ENCODE assay signal across 8 cellular contexts in genomic region chr1:52404116-52404974, GRCh38. TPM values are rescaled to one million over a fixed set of nuclear protein-coding genes. Genes with fewer than 3 reads are reported as not detected.
A peak's percentile ranks its signal among the peaks of the same experiment; 100 is the strongest.
DNase-seq lines count a peak whose midpoint lies in the region; ATAC-seq and TF ChIP-seq lines count a peak whose summit lies in the region.

ORC1 (minus strand) TSS chr1:52404423; CDS start chr1:52402223, 2,200 bp downstream.
A gene with protein sequence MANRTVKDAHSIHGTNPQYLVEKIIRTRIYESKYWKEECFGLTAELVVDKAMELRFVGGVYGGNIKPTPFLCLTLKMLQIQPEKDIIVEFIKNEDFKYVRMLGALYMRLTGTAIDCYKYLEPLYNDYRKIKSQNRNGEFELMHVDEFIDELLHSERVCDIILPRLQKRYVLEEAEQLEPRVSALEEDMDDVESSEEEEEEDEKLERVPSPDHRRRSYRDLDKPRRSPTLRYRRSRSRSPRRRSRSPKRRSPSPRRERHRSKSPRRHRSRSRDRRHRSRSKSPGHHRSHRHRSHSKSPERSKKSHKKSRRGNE (plus strand): TSS chr1:52404602. CDS start chr1:52404750, 148 bp downstream.

- peak within 1 kb of the TSS; percentile 86 for H3K27ac ChIP-seq in urinary bladder (ENCODE audit: low read depth)

- in situ Hi-C loops in GM13977 (cut with MboI; ENCODE audit: low pct_unique_long_range_greater_than_20kb, low sequenced_read_pairs, unreplicated experiment): no loop called here

- H3K36me3 ChIP-seq in urinary bladder (ENCODE audit: insufficient read depth): peaks cover 5% of the 10 kb centered on the region

- no peaks in the 10 kb centered on the region for H3K27me3 Mint-ChIP-seq in progenitor cell of endocrine pancreas

- H3K27ac Mint-ChIP-seq in progenitor cell of endocrine pancreas: peak within 1 kb of the TSS; percentile 99

- H3K4me3 Mint-ChIP-seq in progenitor cell of endocrine pancreas (ENCODE audit: low read depth): peak within 1 kb of the TSS; percentile 100

- peaks cover 27% of the 10 kb centered on the region for H3K4me1 Mint-ChIP-seq in progenitor cell of endocrine pancreas (ENCODE audit: low read depth)

- intact Hi-C loops in T-helper 1 cell treated with Interleukin-12 subunit alpha and Interleukin-12 subunit beta and Interleukin-4 antibody, amounts not matched to agents 30 ng/mL and 1 ng/mL, for 36 hours (cut with micrococcal nuclease): loop anchor here (1.0 to 10.0 kb wide), 15 partner anchors 20 to 923 kb away; partner anchors contain the start of genes CC2D1B, CPT2, ECHDC2 and GPX7
- intact Hi-C loops in left cardiac atrium (cut with DNase I): no loop called here

- peak; percentile 95 for DNase-seq in GM13977 (ENCODE audit: low spot score)
- peak; percentile 96 for DNase-seq in NCI-H146 treated with DMSO at 0.1 percent for 48 hours (lab: John Stamatoyannopoulos, UW; ENCODE audit: unreplicated experiment)
- DNase-seq in amniotic epithelial cell (ENCODE audit: low read depth): peak; percentile 95
- peak; percentile 98 for DNase-seq in left cardiac atrium
- peak; percentile 88 for DNase-seq in progenitor cell of endocrine pancreas (ENCODE audit: low spot score, unreplicated experiment)

- under 1% methylated on average over 57 of the region's 57 CpGs for WGBS in urinary bladder

- H3K36me3 Mint-ChIP-seq in progenitor cell of endocrine pancreas (ENCODE audit: insufficient read depth): peaks cover 16% of the 10 kb centered on the region

- peaks cover 2% of the 10 kb centered on the region for H3K4me1 ChIP-seq in urinary bladder (ENCODE audit: insufficient read depth)

- no peaks in the 10 kb centered on the region for H3K9me3 Mint-ChIP-seq in progenitor cell of endocrine pancreas (ENCODE audit: low read depth)

- peak; percentile 91 for ATAC-seq in HG02884 (IDR thresholded peaks at IDR 0.05; ENCODE audit: unreplicated experiment)
- peak; percentile 100 for ATAC-seq in left cardiac atrium

- H3K4me3 ChIP-seq in urinary bladder (ENCODE audit: low read depth, low read length): peak within 1 kb of the TSS; percentile 66

- TF ChIP-seq CTCF in GM13977 (IDR thresholded peaks at IDR 0.05; ENCODE audit: extremely low read depth, insufficient read depth, missing control alignments) (peak; percentile 38), progenitor cell of endocrine pancreas (IDR thresholded peaks at IDR 0.05; ENCODE audit: unreplicated experiment) (peak; percentile 73)

RNA-seq across cellular contexts. Expression of gene ORC1, which starts in this region (rescaled TPM):
- total RNA-seq in T-helper 1 cell treated with Interleukin-12 subunit alpha and Interleukin-12 subunit beta and Interleukin-4 antibody, amounts not matched to agents 30 ng/mL and 1 ng/mL, for 36 hours: 23.0 and 24.0 TPM in 2 replicates
- under 1 TPM; 0.52 to 0.94 TPM for total RNA-seq in left cardiac atrium
- 10.5 and 11.0 TPM in 2 replicates for total RNA-seq in progenitor cell of endocrine pancreas
- 2.7 TPM for total RNA-seq in urinary bladder
- polyA plus RNA-seq in urinary bladder: 0.48 TPM

RNA-seq across cellular contexts. Expression of the second gene that starts in this region (rescaled TPM):
- 91.7 and 94.6 TPM in 2 replicates for total RNA-seq in T-helper 1 cell treated with Interleukin-12 subunit alpha and Interleukin-12 subunit beta and Interleukin-4 antibody, amounts not matched to agents 30 ng/mL and 1 ng/mL, for 36 hours
- total RNA-seq in left cardiac atrium: 10 to 100 TPM; 23.1 to 26.1 TPM
- total RNA-seq in progenitor cell of endocrine pancreas: 62.7 and 62.9 TPM in 2 replicates
- total RNA-seq in urinary bladder: 22.4 TPM
- 21.8 TPM for polyA plus RNA-seq in urinary bladder

Comparison
In these comparisons a context has a peak if more than half of its experiments do, and no peak if none do; other contexts are left out.
1. Peak in every context shown above with its lines: DNase-seq, ATAC-seq, H3K4me3 ChIP-seq and H3K27ac ChIP-seq.